In the genomic region with DNA sequence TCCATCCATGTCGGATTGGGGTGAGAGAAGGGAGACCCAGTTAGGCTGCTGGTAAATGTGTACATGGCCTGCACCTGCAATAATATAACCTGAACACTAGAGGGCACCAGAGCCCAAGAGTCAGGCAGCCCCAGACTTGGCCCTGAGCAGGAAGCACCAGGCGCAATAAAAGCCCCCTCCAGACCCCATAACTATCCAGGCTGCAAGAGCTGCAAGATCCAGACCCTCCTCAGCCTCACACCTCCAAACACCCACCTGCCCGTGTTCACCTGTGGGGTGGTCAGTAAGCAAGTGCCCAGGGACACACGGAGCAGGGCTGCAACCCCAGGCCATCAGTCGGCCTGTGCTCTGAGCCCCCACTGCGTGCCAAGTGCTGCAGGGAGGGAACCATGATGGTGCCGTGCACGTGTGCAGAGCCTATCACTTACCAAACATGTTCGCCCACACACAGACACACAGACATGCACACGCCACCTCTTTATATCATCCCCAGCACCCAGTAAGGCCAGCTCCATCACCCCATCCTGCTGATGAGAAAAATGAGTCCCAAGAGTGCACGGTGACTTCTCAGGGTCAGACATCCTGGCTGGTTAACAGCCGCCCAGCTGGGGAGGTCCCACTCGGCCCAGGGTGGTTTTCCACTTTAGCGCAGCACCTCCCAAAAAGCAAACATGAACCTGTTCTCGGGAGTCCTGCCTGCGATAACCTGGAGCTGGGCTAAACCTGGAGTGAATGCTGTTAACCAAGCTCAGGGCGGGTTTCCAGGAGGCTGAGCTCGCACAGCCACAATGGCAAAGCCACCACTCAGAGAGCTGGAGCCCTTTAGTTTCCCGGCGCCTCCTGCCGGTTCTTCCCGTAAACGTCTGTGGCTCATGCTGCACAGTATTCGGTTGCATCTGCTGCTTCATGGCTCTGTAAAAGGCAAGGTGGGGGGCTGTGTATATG, we compare ENCODE assay signal across 8 cellular contexts.
A peak's percentile ranks its signal among the peaks of the same experiment; 100 is the strongest.
DNase-seq lines count a peak whose midpoint lies in the region; ATAC-seq and TF ChIP-seq lines count a peak whose summit lies in the region.

No MANE protein-coding gene starts in this region.

- intact Hi-C loops in posterior vena cava (cut with DNase I): no loop called here

- peak; percentile 53 for ATAC-seq in GM21381 (IDR thresholded peaks at IDR 0.05; ENCODE audit: unreplicated experiment)
- no peak for ATAC-seq in GM21528 (IDR thresholded peaks at IDR 0.05; ENCODE audit: low FRiP score, unreplicated experiment)

- DNase-seq in CMK (ENCODE audit: low read depth): peak; percentile 45
- peak; percentile 38 for DNase-seq in RKO (ENCODE audit: low spot score)
- DNase-seq in activated naive CD4-positive, alpha-beta T cell treated with Interleukin-2 at 50 U/mL for 16 hours: peak; percentile 31
- DNase-seq in germinal center (ENCODE audit: low spot score): peak; percentile 75
- DNase-seq in posterior vena cava (ENCODE audit: low spot score): peak; percentile 70

- peak; percentile 91 for TF ChIP-seq CTCF in LNCAP (IDR thresholded peaks at IDR 0.05)
